ENCODE assay signal across 28 cellular contexts in genomic region chr7:28160551-28160991, GRCh38. TPM values are rescaled to one million over a fixed set of nuclear protein-coding genes. Genes with fewer than 3 reads are reported as not detected.
DNase-seq lines count a peak whose midpoint lies in the region; ATAC-seq and TF ChIP-seq lines count a peak whose summit lies in the region.
"Had no signal": no experiment of that assay in that cellular context is flagged by ENCODE, and none has a peak within 500 bp of the region (broad histone marks: within the 10 kb centered on the region; RNA-seq: fewer than 3 reads in every experiment).

No MANE protein-coding gene starts in this region.

- TF ChIP-seq CTCF in GM23338 (conservative IDR thresholded peaks at IDR 0.05; ENCODE audit: low read depth in 2 of 2) (no peak), activated B cell treated with CpG ODN at 0.5 μM for 24 hours (IDR thresholded peaks at IDR 0.05) (no peak), MCF 10A (IDR thresholded peaks at IDR 0.05; ENCODE audit: unreplicated experiment) (no peak)

- H2BK120ac ChIP-seq in mesenchymal stem cell (ENCODE audit: low read depth, low read length) = no peak overlapping the region

- BruUV-seq in MCF 10A (replicated peaks; lab: Mats Ljungman, UMichigan) = no TSS peak

- ATAC-seq in GM23338 (no peak), activated B cell treated with CpG ODN at 0.5 μM for 24 hours (ENCODE audit: low read depth) (no peak), HG02571 (IDR thresholded peaks at IDR 0.05; ENCODE audit: unreplicated experiment) (no peak), GM18517 (IDR thresholded peaks at IDR 0.05; ENCODE audit: unreplicated experiment) (no peak)
- ATAC-seq: body of pancreas; naive thymus-derived CD4-positive, alpha-beta T cell had no signal

- H2BK5ac ChIP-seq in mesenchymal stem cell (ENCODE audit: low read depth, low read length, poor library complexity, severe bottlenecking) = peak overlapping the region; percentile 20

- H3K9me3 Mint-ChIP-seq in GM23338 (no peaks in the 10 kb centered on the region), activated B cell treated with CpG ODN at 0.5 μM for 24 hours (no peaks in the 10 kb centered on the region), MCF 10A (ENCODE audit: unreplicated experiment) (no peaks in the 10 kb centered on the region)
- H3K9me3 Mint-ChIP-seq: activated CD4-positive, alpha-beta memory T cell treated with anti-CD3 and anti-CD28 coated beads for 36 hours; activated naive CD8-positive, alpha-beta T cell treated with anti-CD3 and anti-CD28 coated beads for 36 hours; naive thymus-derived CD4-positive, alpha-beta T cell had no signal

- WGBS in mesenchymal stem cell = 1% methylated on average over 3 of the region's 4 CpGs

- no peak overlapping the region for H2BK12ac ChIP-seq in mesenchymal stem cell (ENCODE audit: low read length in 2 of 2)

- CTCF ChIA-PET in activated B cell treated with CpG ODN at 0.5 μM for 24 hours (lab: Charles Lee) = no interaction called here
- CTCF ChIA-PET in MCF 10A (lab: Yijun Ruan, JAX) = interaction anchor here (0.6 to 0.9 kb wide), 2 partner anchors 64 to 1297 kb away, joined by 3 to 4 read pairs; no protein-coding TSS in a partner anchor

- H3K36me3 ChIP-seq in GM23338 (ENCODE audit: insufficient read depth) (no peaks in the 10 kb centered on the region), mesenchymal stem cell (ENCODE audit: control insufficient read depth in 1 of 2, insufficient read depth in 2 of 2, low read depth in 1 of 2, low read length in 2 of 2) (peaks cover 0 to 4% of the 10 kb centered on the region in 2 experiments)
- H3K36me3 ChIP-seq: uterus had no signal

- no peak overlapping the region for H2AFZ ChIP-seq in GM23338
- no peak overlapping the region for H2AFZ ChIP-seq in mesenchymal stem cell (ENCODE audit: low read depth, low read length)

- H3K4ac ChIP-seq in mesenchymal stem cell (ENCODE audit: low read depth in 1 of 2, low read length in 2 of 2) = peak overlapping the region in 1 of 2 experiments; percentile 75

- no peak overlapping the region for H2AK5ac ChIP-seq in mesenchymal stem cell (ENCODE audit: low read length, severe bottlenecking)

- no peak overlapping the region for H4K8ac ChIP-seq in mesenchymal stem cell (ENCODE audit: low read length)

- H3K4me2 ChIP-seq in GM23338 (no peak overlapping the region), mesenchymal stem cell (ENCODE audit: low read length, poor library complexity, severe bottlenecking) (no peak overlapping the region)

- no peak overlapping the region for H3K27ac ChIP-seq in GM23338 (ENCODE audit: low read depth)
- H3K27ac ChIP-seq in mesenchymal stem cell (ENCODE audit: low read length, poor library complexity, severe bottlenecking) = peak overlapping the region; percentile 90
- H3K27ac ChIP-seq: body of pancreas, C4-2B, epithelial cell of prostate, uterus had no signal

- no peak overlapping the region for H3K4me3 Mint-ChIP-seq in GM23338
- H3K4me3 Mint-ChIP-seq in activated B cell treated with CpG ODN at 0.5 μM for 24 hours = no peak overlapping the region
- H3K4me3 Mint-ChIP-seq in MCF 10A (ENCODE audit: unreplicated experiment) = no peak overlapping the region
- H3K4me3 Mint-ChIP-seq: activated CD4-positive, alpha-beta memory T cell treated with anti-CD3 and anti-CD28 coated beads for 36 hours; activated naive CD8-positive, alpha-beta T cell treated with anti-CD3 and anti-CD28 coated beads for 36 hours; naive thymus-derived CD4-positive, alpha-beta T cell; stimulated activated naive B cell treated with anti-CD40 and anti-IgM and Interleukin-4, amounts not matched to agents 10 μg/mL and 1 μg/mL and 100 μg/mL, for 72 hours had no signal

- H3K4me1 Mint-ChIP-seq in GM23338 (peaks cover 9% of the 10 kb centered on the region), activated B cell treated with CpG ODN at 0.5 μM for 24 hours (peaks cover 97% of the 10 kb centered on the region), MCF 10A (ENCODE audit: insufficient read depth, unreplicated experiment) (peaks cover 27% of the 10 kb centered on the region)

- H3K23ac ChIP-seq in mesenchymal stem cell (ENCODE audit: low read length in 2 of 2) = no peak overlapping the region

- no peaks in the 10 kb centered on the region; the same call in 1 of the 2 replicates for H4K20me1 ChIP-seq in GM23338 (replicated peaks; ENCODE audit: insufficient read depth)

- no peaks in the 10 kb centered on the region for H3F3A ChIP-seq in GM23338 (replicated peaks; ENCODE audit: low read depth)

- peaks cover 6% of the 10 kb centered on the region for H3K9me2 ChIP-seq in GM23338 (ENCODE audit: insufficient read depth)

- H3K36me3 Mint-ChIP-seq in GM23338 (ENCODE audit: low read depth) (no peaks in the 10 kb centered on the region), activated B cell treated with CpG ODN at 0.5 μM for 24 hours (ENCODE audit: low read depth) (peaks cover 22% of the 10 kb centered on the region), MCF 10A (ENCODE audit: insufficient read depth, unreplicated experiment) (no peaks in the 10 kb centered on the region)

- no peak overlapping the region for H3K9ac ChIP-seq in mesenchymal stem cell (ENCODE audit: low read length)

- POLR2A ChIA-PET in activated B cell treated with CpG ODN at 0.5 μM for 24 hours (lab: Charles Lee) = interaction anchor here (0.5 to 1.1 kb wide), 2 partner anchors 20 to 58 kb away, joined by 3 read pairs; partner anchors contain the start of gene JAZF1
- POLR2A ChIA-PET in MCF 10A (lab: Yijun Ruan, JAX) = no interaction called here

- peaks cover 60% of the 10 kb centered on the region for H3K79me2 ChIP-seq in GM23338 (replicated peaks; ENCODE audit: insufficient read depth)

- H3K27me3 Mint-ChIP-seq in GM23338 (ENCODE audit: insufficient read depth, low read depth, poor library complexity) (no peaks in the 10 kb centered on the region), activated B cell treated with CpG ODN at 0.5 μM for 24 hours (no peaks in the 10 kb centered on the region), MCF 10A (ENCODE audit: insufficient read depth, unreplicated experiment) (no peaks in the 10 kb centered on the region)
- H3K27me3 Mint-ChIP-seq: activated CD4-positive, alpha-beta memory T cell treated with anti-CD3 and anti-CD28 coated beads for 36 hours; stimulated activated naive B cell treated with anti-CD40 and anti-IgM and Interleukin-4, amounts not matched to agents 10 μg/mL and 1 μg/mL and 100 μg/mL, for 72 hours had no signal

- H2BK15ac ChIP-seq in mesenchymal stem cell (ENCODE audit: low read depth, poor library complexity, severe bottlenecking) = no peak overlapping the region

- peak overlapping the region in 1 of 2 experiments; percentile 89 for H3K18ac ChIP-seq in mesenchymal stem cell (ENCODE audit: low read depth in 1 of 2, low read length in 2 of 2)

- no peak overlapping the region for H4K91ac ChIP-seq in mesenchymal stem cell (ENCODE audit: low read length)

- H3K4me3 ChIP-seq in GM23338 (no peak overlapping the region), mesenchymal stem cell (ENCODE audit: insufficient read depth in 1 of 2, low read depth in 1 of 2, low read length in 2 of 2) (no peak overlapping the region)
- H3K4me3 ChIP-seq: body of pancreas, spleen, uterus had no signal

- H3K4me1 ChIP-seq in GM23338 (ENCODE audit: insufficient read depth) = peaks cover 8% of the 10 kb centered on the region; the same call in 1 of the 2 replicates
- H3K4me1 ChIP-seq in mesenchymal stem cell (ENCODE audit: control insufficient read depth, insufficient read depth, low read depth, low read length) = peaks cover 26% of the 10 kb centered on the region
- H3K4me1 ChIP-seq: uterus had no signal

- H3K9me3 ChIP-seq in mesenchymal stem cell (ENCODE audit: control insufficient read depth, low read length) = no peaks in the 10 kb centered on the region
- H3K9me3 ChIP-seq: body of pancreas, spleen, uterus had no signal

- peaks cover 34% of the 10 kb centered on the region for H3K79me1 ChIP-seq in mesenchymal stem cell (replicated peaks; ENCODE audit: low read length, poor library complexity, severe bottlenecking)

- intact Hi-C loops in activated B cell treated with CpG ODN at 0.5 μM for 24 hours (cut with micrococcal nuclease) = no loop called here
- intact Hi-C loops in MCF 10A (cut with micrococcal nuclease) = no loop called here

- DNase-seq in AG08396 (ENCODE audit: low spot score) (peak; percentile 27), GM23338 (ENCODE audit: low spot score) (no peak), activated B cell treated with CpG ODN at 0.5 μM for 24 hours (no peak), mesenchymal stem cell (peak; percentile 61), MCF 10A (ENCODE audit: unreplicated experiment) (no peak)
- DNase-seq in stimulated activated CD4-positive, alpha-beta T cell treated with anti-CD3 and anti-CD28 coated beads, Interleukin-4, amount 100 ng/mL, for 4 hours = no peak
- DNase-seq: activated CD4-positive, alpha-beta memory T cell treated with anti-CD3 and anti-CD28 coated beads for 36 hours; activated CD8-positive, alpha-beta memory T cell treated with anti-CD3 and anti-CD28 coated beads, Interleukin-2, amount 50 U/mL, for 48 hours; activated naive CD8-positive, alpha-beta T cell treated with anti-CD3 and anti-CD28 coated beads for 36 hours; body of pancreas; head of caudate nucleus; Kasumi-1; naive thymus-derived CD4-positive, alpha-beta T cell; NCI-H1092; NCI-H2029 treated with DMSO at 0.1 percent for 48 hours; NCI-H345; NCI-H82; OCI-M1; retina; spleen; stimulated activated CD4-positive, alpha-beta T cell treated with anti-CD3 and anti-CD28 coated beads, Interleukin-2, amount 100 ng/mL, for 48 hours; stimulated activated naive B cell treated with anti-CD40 and anti-IgM and Interleukin-4, amounts not matched to agents 10 μg/mL and 1 μg/mL and 100 μg/mL, for 72 hours; T-helper 9 cell; uterus had no signal

- no peak overlapping the region for H3K27ac Mint-ChIP-seq in GM23338
- H3K27ac Mint-ChIP-seq in activated B cell treated with CpG ODN at 0.5 μM for 24 hours = peak overlapping the region; percentile 62
- H3K27ac Mint-ChIP-seq in MCF 10A (ENCODE audit: low read depth, unreplicated experiment) = no peak overlapping the region
- H3K27ac Mint-ChIP-seq: activated CD4-positive, alpha-beta memory T cell treated with anti-CD3 and anti-CD28 coated beads for 36 hours; activated naive CD8-positive, alpha-beta T cell treated with anti-CD3 and anti-CD28 coated beads for 36 hours; naive thymus-derived CD4-positive, alpha-beta T cell had no signal

- H3K14ac ChIP-seq in mesenchymal stem cell (ENCODE audit: low read length in 2 of 2) = no peak overlapping the region

- H3K27me3 ChIP-seq in GM23338 (ENCODE audit: insufficient read depth) = no peaks in the 10 kb centered on the region
- H3K27me3 ChIP-seq in mesenchymal stem cell (ENCODE audit: control insufficient read depth in 1 of 2, insufficient read depth in 1 of 2, low read length in 2 of 2) = no peaks in the 10 kb centered on the region
- H3K27me3 ChIP-seq: body of pancreas, spleen, uterus had no signal

TF ChIP-seq in GM23338, 12 proteins besides CTCF, POLR2A, EP300 and RAD21 (continues in another document):
- no peak for TF ChIP-seq ZNF114 (CRISPR knock-in tag; IDR thresholded peaks at IDR 0.05)
- no peak for TF ChIP-seq NANOG (IDR thresholded peaks at IDR 0.05; ENCODE audit: borderline replicate concordance)

RNA-seq across cellular contexts. Expression of gene JAZF1, which starts 20.0 kb away (rescaled TPM):
- total RNA-seq in GM23338 (2014; rRNA removed; shearing (Covaris generic)) = 21.4 and 22.2 TPM in 2 replicates
- 10.8 and 12.2 TPM in 2 replicates for polyA plus RNA-seq in GM23338 (2016; fragmentation: Nextera tagmentation; extraction: Ambion mirVana)
- 49.5 and 54.8 TPM in 2 replicates for total RNA-seq in activated B cell treated with CpG ODN at 0.5 μM for 24 hours
- polyA plus RNA-seq in mesenchymal stem cell (2013, experiment 1 of 2) = 17.2 TPM
- polyA plus RNA-seq in mesenchymal stem cell (2013, experiment 2 of 2) = 18.4 TPM
- 14.2 and 16.9 TPM in 2 replicates for total RNA-seq in MCF 10A (2022)

Comparison
In these comparisons a context has a peak if more than half of its experiments do, and no peak if none do; other contexts are left out.
1. DNase-seq: peak in AG08396 (single experiment) and mesenchymal stem cell (single experiment); none in GM23338 (single experiment), activated B cell treated with CpG ODN at 0.5 μM for 24 hours (single experiment), MCF 10A (single experiment) and stimulated activated CD4-positive, alpha-beta T cell treated with anti-CD3 and anti-CD28 coated beads, Interleukin-4, amount 100 ng/mL, for 4 hours (0 of 2).